In the genomic region with DNA sequence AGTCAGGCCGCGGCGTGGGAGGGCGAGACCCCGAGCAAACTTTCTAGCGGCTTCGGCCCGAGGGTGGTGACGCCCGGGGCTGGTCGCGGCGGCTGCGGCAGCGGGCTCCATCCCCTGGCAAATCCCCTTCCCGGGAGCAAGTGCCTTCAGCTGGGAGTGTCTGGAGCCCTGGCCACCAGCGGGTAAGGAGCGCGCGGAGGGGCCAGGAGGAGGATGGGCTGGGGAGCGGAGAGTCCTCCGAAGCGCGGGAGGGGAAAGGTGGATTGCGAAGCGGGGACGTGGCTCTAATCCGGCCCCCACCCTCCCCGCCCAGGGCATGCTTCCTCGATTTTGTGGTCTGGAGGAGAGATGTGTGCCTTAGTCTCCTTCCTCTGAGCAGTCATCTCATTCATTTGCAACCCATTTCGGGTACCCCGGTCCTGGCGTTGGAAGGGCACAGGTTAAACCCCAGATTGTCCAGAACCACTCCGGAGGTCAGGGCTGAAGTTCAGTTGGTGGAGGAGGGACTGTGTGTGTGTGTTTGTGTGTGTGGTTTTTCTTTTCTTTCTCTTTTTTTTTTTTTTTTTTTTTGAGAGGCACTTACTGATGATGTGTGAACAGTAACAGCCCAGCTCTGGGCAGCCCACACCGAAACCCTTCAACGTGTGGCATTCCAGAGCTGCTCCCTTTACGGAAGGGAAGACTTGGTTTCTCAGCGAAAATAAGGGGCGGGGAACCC, we compare ENCODE assay signal across 8 cellular contexts. TPM values are rescaled to one million over a fixed set of nuclear protein-coding genes. Genes with fewer than 3 reads are reported as not detected.
A peak's percentile ranks its signal among the peaks of the same experiment; 100 is the strongest.
DNase-seq lines count a peak whose midpoint lies in the region; ATAC-seq and TF ChIP-seq lines count a peak whose summit lies in the region.

No MANE protein-coding gene starts in this region.

- no peaks in the 10 kb centered on the region for H4K20me1 ChIP-seq in PC-9 (ENCODE audit: insufficient read depth)

- H3K27me3 ChIP-seq in PC-9 (ENCODE audit: insufficient read depth, low read depth): no peaks in the 10 kb centered on the region

- DNase-seq in ACHN (peak; percentile 82), PC-9 (peak; percentile 42 to 43), cerebellar cortex (ENCODE audit: low spot score) (peak; percentile 55), kidney glomerular epithelial cell (lab: John Stamatoyannopoulos, UW) (peak; percentile 64), NCI-H524 treated with DMSO at 0.1 percent for 48 hours (lab: John Stamatoyannopoulos, UW) (no peak)
- DNase-seq in stimulated activated CD8-positive, alpha-beta memory T cell treated with anti-CD3 and anti-CD28 coated beads, Interleukin-12 subunit alpha, Interleukin-12 subunit beta, amount 100 ng/mL, for 4 hours (ENCODE audit: low read depth): peak; percentile 2

- H3K36me3 ChIP-seq in PC-9 (ENCODE audit: low read depth): no peaks in the 10 kb centered on the region

- in situ Hi-C loops in ACHN (cut with HindIII; ENCODE audit: low pct_ligation_motif_present, low pct_unique_long_range_greater_than_20kb, low sequenced_read_pairs): no loop called here

- H3K4me3 ChIP-seq in PC-9: peak overlapping the region; percentile 69

- no peak for TF ChIP-seq CTCF in PC-9 (conservative IDR thresholded peaks at IDR 0.05)

- peak overlapping the region; percentile 96 for H3K27ac ChIP-seq in PC-9

- no peaks in the 10 kb centered on the region for H3K9me3 ChIP-seq in PC-9 (ENCODE audit: insufficient read depth, low read depth)

- H3K9me2 ChIP-seq in PC-9 (ENCODE audit: insufficient read depth): no peaks in the 10 kb centered on the region

- ATAC-seq in GM18520 (IDR thresholded peaks at IDR 0.05; ENCODE audit: unreplicated experiment) (peak; percentile 17), HG03064 (IDR thresholded peaks at IDR 0.05; ENCODE audit: low read depth, unreplicated experiment) (peak; percentile 27)

- H2AFZ ChIP-seq in PC-9: peak overlapping the region; percentile 72

- H3K4me1 ChIP-seq in PC-9 (replicated peaks; ENCODE audit: insufficient read depth): peaks cover 25% of the 10 kb centered on the region

- CTCF ChIA-PET in PC-9 (lab: Charles Lee): no interaction called here

- peaks cover 8% of the 10 kb centered on the region for H3K79me2 ChIP-seq in PC-9 (ENCODE audit: low read depth)

- intact Hi-C loops in PC-9 (cut with micrococcal nuclease; ENCODE audit: unreplicated experiment): loop anchor here (1.0 to 2.0 kb wide), 2 partner anchors 37 to 164 kb away; partner anchors contain the start of gene HADH

- peaks cover 18% of the 10 kb centered on the region; the same call in 1 of the 2 replicates for H3F3A ChIP-seq in PC-9 (ENCODE audit: insufficient read depth, low read depth)

- TSS peak; percentile 31 for BruUV-seq in PC-9 (replicated peaks; lab: Mats Ljungman, UMichigan)

- POLR2A ChIA-PET in PC-9 (lab: Charles Lee; ENCODE audit: unreplicated experiment): no interaction called here

- peak overlapping the region; percentile 86 for H3K4me2 ChIP-seq in PC-9

RNA-seq across cellular contexts. Expression of gene SGMS2, which starts 0.5 kb away (rescaled TPM):
- 17.0 and 17.9 TPM in 2 replicates for total RNA-seq in PC-9 (2021)
